ENCODE assay signal across 8 cellular contexts in the genomic region with DNA sequence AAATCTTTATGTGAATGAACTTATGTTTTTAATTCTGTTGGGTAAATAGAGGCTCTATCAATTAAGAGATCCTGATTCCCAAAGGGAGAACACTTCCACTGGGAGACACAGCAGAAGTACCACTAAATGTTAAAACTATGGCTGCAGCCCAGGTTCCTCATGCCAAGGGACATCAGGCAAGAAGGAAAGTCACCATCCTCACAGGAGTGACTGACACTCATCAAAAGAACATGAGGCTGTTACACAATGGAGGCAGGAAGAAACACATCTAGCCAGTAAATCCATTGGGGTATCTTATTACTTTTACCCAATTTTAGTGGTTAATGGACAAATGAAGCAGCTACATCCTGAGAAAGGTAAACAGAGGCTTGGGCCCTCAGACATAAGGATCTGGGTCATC.
"Had no signal": no experiment of that assay in that cellular context is flagged by ENCODE, and none has a peak within 500 bp of the region (broad histone marks: within the 10 kb centered on the region; RNA-seq: fewer than 3 reads in every experiment).

No MANE protein-coding gene starts in this region.

- H3K27ac Mint-ChIP-seq: HFFc6 had no signal

- H2AFZ ChIP-seq: GM23248 had no signal

- ATAC-seq: HCT116, K562 had no signal

- H3K36me3 ChIP-seq: HAP-1 had no signal

- H3K9me3 ChIP-seq: HAP-1 had no signal

- H3K4me3 ChIP-seq: GM23248, HAP-1, K562 had no signal

- H3K4me3 Mint-ChIP-seq: HFFc6 had no signal

- H3K4me1 ChIP-seq: HAP-1 had no signal

- DNase-seq: GM23248, GOT3, H7, HFFc6, IMR-90 had no signal

- H3K9me3 Mint-ChIP-seq: HFFc6 had no signal

- H3K9ac ChIP-seq: GM23248 had no signal

- H3K27ac ChIP-seq: GM23248 had no signal
